ENCODE assay signal across 7 cellular contexts in the genomic region with DNA sequence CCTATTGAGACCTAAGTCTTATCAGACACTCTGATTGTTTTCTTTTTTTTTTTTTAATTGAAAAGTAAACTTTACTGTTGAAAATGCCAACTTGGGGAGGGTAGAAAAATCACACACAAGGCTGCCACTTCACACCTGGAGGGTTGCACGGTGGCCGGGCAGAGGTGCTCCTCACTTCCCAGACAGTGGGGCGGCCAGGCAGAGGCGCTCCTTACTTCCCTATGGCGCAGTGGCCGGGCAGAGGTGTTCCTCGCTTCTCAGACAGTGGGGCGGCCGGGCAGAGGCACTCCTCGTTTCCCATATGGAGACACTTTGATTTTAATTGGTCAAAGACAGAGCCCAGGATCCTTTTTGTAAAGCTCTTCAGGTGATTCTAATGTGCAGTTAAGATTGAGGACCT.
"Had no signal": no experiment of that assay in that cellular context is flagged by ENCODE, and none has a peak within 500 bp of the region (broad histone marks: within the 10 kb centered on the region; RNA-seq: fewer than 3 reads in every experiment).

No MANE protein-coding gene starts in this region.

- H3K4me1 Mint-ChIP-seq: IgD-negative memory B cell had no signal

- H3K4me3 Mint-ChIP-seq: IgD-negative memory B cell had no signal

- FAIRE-seq: HepG2, HTR-8/SVneo, K562 had no signal

- H3K27ac ChIP-seq: HL-60 had no signal

- H3K4me3 ChIP-seq: K562 had no signal

- H3K36me3 Mint-ChIP-seq: IgD-negative memory B cell had no signal

- H3K27ac Mint-ChIP-seq: IgD-negative memory B cell had no signal

- DNase-seq: IMR-90, KBM-7 had no signal
